1 cellular context compared by ENCODE assay signal in the genomic region with DNA sequence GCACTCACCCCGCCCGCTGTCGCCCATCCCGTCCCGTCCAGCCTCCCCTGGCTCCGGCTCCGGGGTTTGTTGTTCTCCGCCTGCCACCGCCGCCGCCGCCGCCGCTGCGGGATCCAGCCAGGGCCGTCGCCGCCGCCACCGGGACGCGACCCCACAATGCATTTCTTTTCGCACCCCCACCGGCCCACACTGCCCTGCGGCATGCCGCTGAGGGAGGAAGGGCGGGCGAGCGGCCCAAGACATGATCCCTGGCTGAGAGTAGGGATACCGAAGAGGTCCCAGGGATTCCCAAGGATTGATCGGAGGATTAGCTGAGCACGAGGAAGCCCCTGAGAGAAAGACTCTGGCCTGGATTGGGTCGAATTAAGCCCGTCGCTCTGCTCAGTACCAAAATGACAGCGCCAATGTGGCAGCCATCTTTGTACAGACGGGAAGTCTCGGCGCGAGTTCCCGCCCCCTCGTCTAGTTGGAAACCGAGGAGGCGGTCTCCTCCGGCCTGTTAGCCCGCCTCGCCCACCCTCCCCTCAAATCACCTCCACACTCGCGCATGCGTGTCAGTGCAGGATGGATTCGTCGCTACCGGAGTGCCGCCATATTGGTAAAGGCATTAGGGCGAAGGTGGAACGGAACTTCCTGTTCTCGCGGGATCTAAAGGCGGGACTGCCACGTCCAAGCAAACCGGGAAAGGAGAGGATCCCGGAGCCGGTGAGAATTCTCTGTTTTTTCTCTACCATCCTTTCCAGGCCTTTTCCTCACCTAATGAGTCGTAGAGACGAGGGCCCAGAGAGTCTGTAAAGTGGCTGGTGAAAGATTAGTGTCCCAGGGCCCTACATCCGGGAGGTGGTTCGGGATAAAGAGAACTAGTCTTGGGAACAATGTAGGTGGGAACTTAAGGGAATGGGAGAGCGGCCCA.
A peak's percentile ranks its signal among the peaks of the same experiment; 100 is the strongest.
TF ChIP-seq lines count a peak whose summit lies in the region.

A gene (minus strand): TSS at position 432 of the 913 bp plus-strand sequence. CDS start 189 bp downstream, at position 243.
A gene with protein sequence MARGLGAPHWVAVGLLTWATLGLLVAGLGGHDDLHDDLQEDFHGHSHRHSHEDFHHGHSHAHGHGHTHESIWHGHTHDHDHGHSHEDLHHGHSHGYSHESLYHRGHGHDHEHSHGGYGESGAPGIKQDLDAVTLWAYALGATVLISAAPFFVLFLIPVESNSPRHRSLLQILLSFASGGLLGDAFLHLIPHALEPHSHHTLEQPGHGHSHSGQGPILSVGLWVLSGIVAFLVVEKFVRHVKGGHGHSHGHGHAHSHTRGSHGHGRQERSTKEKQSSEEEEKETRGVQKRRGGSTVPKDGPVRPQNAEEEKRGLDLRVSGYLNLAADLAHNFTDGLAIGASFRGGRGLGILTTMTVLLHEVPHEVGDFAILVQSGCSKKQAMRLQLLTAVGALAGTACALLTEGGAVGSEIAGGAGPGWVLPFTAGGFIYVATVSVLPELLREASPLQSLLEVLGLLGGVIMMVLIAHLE (plus strand): TSS at position 634 of the 913 bp plus-strand sequence. CDS start 379 bp downstream, outside the sequence.

TF ChIP-seq in K562, 482 proteins besides CTCF, POLR2A, EP300 and RAD21 (continued from another document and continues in another):
- TF ChIP-seq ESRRA (IDR thresholded peaks at IDR 0.05; ENCODE audit: borderline replicate concordance, low read depth), result peak; percentile 71; the same call in 1 of the 2 replicates
- peak; percentile 94 for TF ChIP-seq ZNF76 (CRISPR knock-in tag; IDR thresholded peaks at IDR 0.05; ENCODE audit: borderline replicate concordance)
- no peak for TF ChIP-seq POLR3G (IDR thresholded peaks at IDR 0.05; ENCODE audit: extremely low read depth, insufficient read length, insufficient replicate concordance)
- peak; percentile 97 for TF ChIP-seq RBFOX2 (IDR thresholded peaks at IDR 0.05; ENCODE audit: low read depth, low read length)
- TF ChIP-seq NONO (IDR thresholded peaks at IDR 0.05; ENCODE audit: low read depth in 2 of 2, low read length in 1 of 2), result peak in 1 of 2 experiments; percentile 83; a peak in 3 of 4 replicates
- no peak for TF ChIP-seq HSF4 (CRISPR knock-in tag; IDR thresholded peaks at IDR 0.05; ENCODE audit: borderline replicate concordance)
- peak; percentile 32; the same call in 1 of the 2 replicates for TF ChIP-seq SREBF1 (IDR thresholded peaks at IDR 0.05; ENCODE audit: borderline replicate concordance, low read depth, low read length)
- TF ChIP-seq ZNF23 (CRISPR knock-in tag; IDR thresholded peaks at IDR 0.05), result no peak
- no peak for TF ChIP-seq PHTF2 (CRISPR knock-in tag; IDR thresholded peaks at IDR 0.05)
- peak; percentile 91 for TF ChIP-seq ARHGAP35 (IDR thresholded peaks at IDR 0.05; ENCODE audit: partially characterized antibody)
- TF ChIP-seq, protein P1, sequence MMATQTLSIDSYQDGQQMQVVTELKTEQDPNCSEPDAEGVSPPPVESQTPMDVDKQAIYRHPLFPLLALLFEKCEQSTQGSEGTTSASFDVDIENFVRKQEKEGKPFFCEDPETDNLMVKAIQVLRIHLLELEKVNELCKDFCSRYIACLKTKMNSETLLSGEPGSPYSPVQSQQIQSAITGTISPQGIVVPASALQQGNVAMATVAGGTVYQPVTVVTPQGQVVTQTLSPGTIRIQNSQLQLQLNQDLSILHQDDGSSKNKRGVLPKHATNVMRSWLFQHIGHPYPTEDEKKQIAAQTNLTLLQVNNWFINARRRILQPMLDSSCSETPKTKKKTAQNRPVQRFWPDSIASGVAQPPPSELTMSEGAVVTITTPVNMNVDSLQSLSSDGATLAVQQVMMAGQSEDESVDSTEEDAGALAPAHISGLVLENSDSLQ (IDR thresholded peaks at IDR 0.05), result peak; percentile 58
- TF ChIP-seq POLR3A (IDR thresholded peaks at IDR 0.05; ENCODE audit: borderline replicate concordance, extremely low read depth, insufficient read depth, insufficient read length), result no peak
- TF ChIP-seq, protein P2, sequence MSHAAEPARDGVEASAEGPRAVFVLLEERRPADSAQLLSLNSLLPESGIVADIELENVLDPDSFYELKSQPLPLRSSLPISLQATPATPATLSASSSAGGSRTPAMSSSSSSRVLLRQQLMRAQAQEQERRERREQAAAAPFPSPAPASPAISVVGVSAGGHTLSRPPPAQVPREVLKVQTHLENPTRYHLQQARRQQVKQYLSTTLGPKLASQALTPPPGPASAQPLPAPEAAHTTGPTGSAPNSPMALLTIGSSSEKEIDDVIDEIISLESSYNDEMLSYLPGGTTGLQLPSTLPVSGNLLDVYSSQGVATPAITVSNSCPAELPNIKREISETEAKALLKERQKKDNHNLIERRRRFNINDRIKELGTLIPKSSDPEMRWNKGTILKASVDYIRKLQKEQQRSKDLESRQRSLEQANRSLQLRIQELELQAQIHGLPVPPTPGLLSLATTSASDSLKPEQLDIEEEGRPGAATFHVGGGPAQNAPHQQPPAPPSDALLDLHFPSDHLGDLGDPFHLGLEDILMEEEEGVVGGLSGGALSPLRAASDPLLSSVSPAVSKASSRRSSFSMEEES (CRISPR knock-in tag; IDR thresholded peaks at IDR 0.05), result no peak
- TF ChIP-seq CEBPG (CRISPR knock-in tag; IDR thresholded peaks at IDR 0.05), result no peak
- TF ChIP-seq CEBPG (tag; conservative IDR thresholded peaks at IDR 0.05 in 1 of 2, IDR thresholded peaks at IDR 0.05 in 1 of 2), result no peak
- TF ChIP-seq PHB2 (IDR thresholded peaks at IDR 0.05; ENCODE audit: low read depth), result no peak
- TF ChIP-seq ZNF239 (CRISPR knock-in tag; IDR thresholded peaks at IDR 0.05), result no peak
- no peak for TF ChIP-seq TGIF2 (CRISPR knock-in tag; IDR thresholded peaks at IDR 0.05)
- TF ChIP-seq SMARCE1 (IDR thresholded peaks at IDR 0.05), result no peak
- TF ChIP-seq PCBP2 (IDR thresholded peaks at IDR 0.05; ENCODE audit: low read depth, low read length, poor library complexity, severe bottlenecking), result no peak
- peak; percentile 84 for TF ChIP-seq GABPB1 (CRISPR knock-in tag; IDR thresholded peaks at IDR 0.05)
- TF ChIP-seq STAG1 (CRISPR knock-in tag; IDR thresholded peaks at IDR 0.05; ENCODE audit: borderline replicate concordance), result no peak
- TF ChIP-seq, protein P3, sequence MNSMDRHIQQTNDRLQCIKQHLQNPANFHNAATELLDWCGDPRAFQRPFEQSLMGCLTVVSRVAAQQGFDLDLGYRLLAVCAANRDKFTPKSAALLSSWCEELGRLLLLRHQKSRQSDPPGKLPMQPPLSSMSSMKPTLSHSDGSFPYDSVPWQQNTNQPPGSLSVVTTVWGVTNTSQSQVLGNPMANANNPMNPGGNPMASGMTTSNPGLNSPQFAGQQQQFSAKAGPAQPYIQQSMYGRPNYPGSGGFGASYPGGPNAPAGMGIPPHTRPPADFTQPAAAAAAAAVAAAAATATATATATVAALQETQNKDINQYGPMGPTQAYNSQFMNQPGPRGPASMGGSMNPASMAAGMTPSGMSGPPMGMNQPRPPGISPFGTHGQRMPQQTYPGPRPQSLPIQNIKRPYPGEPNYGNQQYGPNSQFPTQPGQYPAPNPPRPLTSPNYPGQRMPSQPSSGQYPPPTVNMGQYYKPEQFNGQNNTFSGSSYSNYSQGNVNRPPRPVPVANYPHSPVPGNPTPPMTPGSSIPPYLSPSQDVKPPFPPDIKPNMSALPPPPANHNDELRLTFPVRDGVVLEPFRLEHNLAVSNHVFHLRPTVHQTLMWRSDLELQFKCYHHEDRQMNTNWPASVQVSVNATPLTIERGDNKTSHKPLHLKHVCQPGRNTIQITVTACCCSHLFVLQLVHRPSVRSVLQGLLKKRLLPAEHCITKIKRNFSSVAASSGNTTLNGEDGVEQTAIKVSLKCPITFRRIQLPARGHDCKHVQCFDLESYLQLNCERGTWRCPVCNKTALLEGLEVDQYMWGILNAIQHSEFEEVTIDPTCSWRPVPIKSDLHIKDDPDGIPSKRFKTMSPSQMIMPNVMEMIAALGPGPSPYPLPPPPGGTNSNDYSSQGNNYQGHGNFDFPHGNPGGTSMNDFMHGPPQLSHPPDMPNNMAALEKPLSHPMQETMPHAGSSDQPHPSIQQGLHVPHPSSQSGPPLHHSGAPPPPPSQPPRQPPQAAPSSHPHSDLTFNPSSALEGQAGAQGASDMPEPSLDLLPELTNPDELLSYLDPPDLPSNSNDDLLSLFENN (IDR thresholded peaks at IDR 0.05; ENCODE audit: low read depth in 2 of 2, low read length in 2 of 2), result no peak; a peak in 1 of 4 replicates
- TF ChIP-seq POU5F1 (IDR thresholded peaks at IDR 0.05; ENCODE audit: borderline replicate concordance, low read depth, low read length, partially characterized antibody), result peak; percentile 62
- no peak for TF ChIP-seq HDAC3 (IDR thresholded peaks at IDR 0.05; ENCODE audit: borderline replicate concordance, partially characterized antibody)
- peak; percentile 82 for TF ChIP-seq CXXC5 (CRISPR knock-in tag; IDR thresholded peaks at IDR 0.05)
- TF ChIP-seq FOXA3 (CRISPR knock-in tag; conservative IDR thresholded peaks at IDR 0.05 in 1 of 2, IDR thresholded peaks at IDR 0.05 in 1 of 2), result no peak; a peak in 2 of 4 replicates
- TF ChIP-seq ZNF12 (CRISPR knock-in tag; IDR thresholded peaks at IDR 0.05), result peak; percentile 67; the same call in 1 of the 2 replicates
- TF ChIP-seq SIN3B (IDR thresholded peaks at IDR 0.05; ENCODE audit: low read depth), result peak; percentile 90
- TF ChIP-seq, protein P4, sequence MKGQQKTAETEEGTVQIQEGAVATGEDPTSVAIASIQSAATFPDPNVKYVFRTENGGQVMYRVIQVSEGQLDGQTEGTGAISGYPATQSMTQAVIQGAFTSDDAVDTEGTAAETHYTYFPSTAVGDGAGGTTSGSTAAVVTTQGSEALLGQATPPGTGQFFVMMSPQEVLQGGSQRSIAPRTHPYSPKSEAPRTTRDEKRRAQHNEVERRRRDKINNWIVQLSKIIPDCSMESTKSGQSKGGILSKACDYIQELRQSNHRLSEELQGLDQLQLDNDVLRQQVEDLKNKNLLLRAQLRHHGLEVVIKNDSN (CRISPR knock-in tag; IDR thresholded peaks at IDR 0.05), result no peak
- TF ChIP-seq, protein P5, sequence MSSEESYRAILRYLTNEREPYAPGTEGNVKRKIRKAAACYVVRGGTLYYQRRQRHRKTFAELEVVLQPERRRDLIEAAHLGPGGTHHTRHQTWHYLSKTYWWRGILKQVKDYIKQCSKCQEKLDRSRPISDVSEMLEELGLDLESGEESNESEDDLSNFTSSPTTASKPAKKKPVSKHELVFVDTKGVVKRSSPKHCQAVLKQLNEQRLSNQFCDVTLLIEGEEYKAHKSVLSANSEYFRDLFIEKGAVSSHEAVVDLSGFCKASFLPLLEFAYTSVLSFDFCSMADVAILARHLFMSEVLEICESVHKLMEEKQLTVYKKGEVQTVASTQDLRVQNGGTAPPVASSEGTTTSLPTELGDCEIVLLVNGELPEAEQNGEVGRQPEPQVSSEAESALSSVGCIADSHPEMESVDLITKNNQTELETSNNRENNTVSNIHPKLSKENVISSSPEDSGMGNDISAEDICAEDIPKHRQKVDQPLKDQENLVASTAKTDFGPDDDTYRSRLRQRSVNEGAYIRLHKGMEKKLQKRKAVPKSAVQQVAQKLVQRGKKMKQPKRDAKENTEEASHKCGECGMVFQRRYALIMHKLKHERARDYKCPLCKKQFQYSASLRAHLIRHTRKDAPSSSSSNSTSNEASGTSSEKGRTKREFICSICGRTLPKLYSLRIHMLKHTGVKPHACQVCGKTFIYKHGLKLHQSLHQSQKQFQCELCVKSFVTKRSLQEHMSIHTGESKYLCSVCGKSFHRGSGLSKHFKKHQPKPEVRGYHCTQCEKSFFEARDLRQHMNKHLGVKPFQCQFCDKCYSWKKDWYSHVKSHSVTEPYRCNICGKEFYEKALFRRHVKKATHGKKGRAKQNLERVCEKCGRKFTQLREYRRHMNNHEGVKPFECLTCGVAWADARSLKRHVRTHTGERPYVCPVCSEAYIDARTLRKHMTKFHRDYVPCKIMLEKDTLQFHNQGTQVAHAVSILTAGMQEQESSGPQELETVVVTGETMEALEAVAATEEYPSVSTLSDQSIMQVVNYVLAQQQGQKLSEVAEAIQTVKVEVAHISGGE (CRISPR knock-in tag; IDR thresholded peaks at IDR 0.05), result peak in 1 of 3 experiments; percentile 49; a peak in 2 of 6 replicates
